Comparison of ENCODE assay signal across 1 cellular context in genomic region chr6:29561091-29561490, GRCh38.
TF ChIP-seq lines count a peak whose summit lies in the region.

No MANE protein-coding gene starts in this region.

TF ChIP-seq in H1, 55 proteins besides CTCF, POLR2A, EP300 and RAD21:
- TF ChIP-seq RNF2 (IDR thresholded peaks at IDR 0.05; ENCODE audit: borderline replicate concordance, low read depth, low read length, missing control alignments, poor library complexity, severe bottlenecking) (no peak), TAF1 (IDR thresholded peaks at IDR 0.05; ENCODE audit: low read depth, low read length) (no peak), KDM5A (IDR thresholded peaks at IDR 0.05; ENCODE audit: low read length) (no peak), CEBPB (IDR thresholded peaks at IDR 0.05; ENCODE audit: low read depth, low read length) (no peak), SAP30 (IDR thresholded peaks at IDR 0.05; ENCODE audit: insufficient read depth, insufficient replicate concordance, low read length) (no peak), MAFK (IDR thresholded peaks at IDR 0.05; ENCODE audit: low read depth, low read length) (no peak), KDM4A (IDR thresholded peaks at IDR 0.05; ENCODE audit: low read depth, low read length, severe bottlenecking) (no peak)
